In genomic region chr14:39085933-39086332, GRCh38 we compare ENCODE assay signal across 16 cellular contexts.
"Had no signal": no experiment of that assay in that cellular context is flagged by ENCODE, and none has a peak within 500 bp of the region (broad histone marks: within the 10 kb centered on the region; RNA-seq: fewer than 3 reads in every experiment).

No MANE protein-coding gene starts in this region.

- H3K27me3 ChIP-seq: ascending aorta, right atrium auricular region, transverse colon had no signal

- H3K4me3 ChIP-seq: ascending aorta, right atrium auricular region, skin epidermis, transverse colon had no signal

- H3K4me3 Mint-ChIP-seq: activated naive CD4-positive, alpha-beta T cell treated with anti-CD3 and anti-CD28 coated beads for 36 hours; activated naive CD8-positive, alpha-beta T cell treated with anti-CD3 and anti-CD28 coated beads, Interleukin-2, amount 50 U/mL, for 24 hours; nephron had no signal

- H3K9me3 Mint-ChIP-seq: activated naive CD4-positive, alpha-beta T cell treated with anti-CD3 and anti-CD28 coated beads for 36 hours; activated naive CD8-positive, alpha-beta T cell treated with anti-CD3 and anti-CD28 coated beads, Interleukin-2, amount 50 U/mL, for 24 hours; activated T-helper 2 cell treated with anti-CD3 and anti-CD28 coated beads, Interferon-gamma antibody, Interleukin-2, Interleukin-4, amounts not matched to agents 10 μg/mL and 5 μg/mL and 100 μg/mL, durations not matched to agents 14 hours and 24 hours and 36 hours; nephron had no signal

- H3K4me1 Mint-ChIP-seq: activated naive CD8-positive, alpha-beta T cell treated with anti-CD3 and anti-CD28 coated beads, Interleukin-2, amount 50 U/mL, for 24 hours; nephron had no signal

- ATAC-seq: activated naive CD8-positive, alpha-beta T cell treated with anti-CD3 and anti-CD28 coated beads, Interleukin-2, amount 50 U/mL, for 24 hours had no signal

- H3K27ac Mint-ChIP-seq: activated naive CD4-positive, alpha-beta T cell treated with anti-CD3 and anti-CD28 coated beads for 36 hours; activated naive CD8-positive, alpha-beta T cell treated with anti-CD3 and anti-CD28 coated beads, Interleukin-2, amount 50 U/mL, for 24 hours; activated T-helper 2 cell treated with anti-CD3 and anti-CD28 coated beads, Interferon-gamma antibody, Interleukin-2, Interleukin-4, amounts not matched to agents 10 μg/mL and 5 μg/mL and 100 μg/mL, durations not matched to agents 14 hours and 24 hours and 36 hours; nephron had no signal

- H3K4me1 ChIP-seq: ascending aorta, right atrium auricular region had no signal

- H3K9me3 ChIP-seq: ascending aorta, right atrium auricular region, transverse colon had no signal

- DNase-seq: activated CD4-positive, alpha-beta T cell treated with anti-CD3 and anti-CD28 coated beads, Interleukin-2, amount 50 U/mL, for 1 hour; activated CD4-positive, CD25-positive, alpha-beta regulatory T cell; activated naive CD4-positive, alpha-beta T cell treated with anti-CD3 and anti-CD28 coated beads for 36 hours; activated naive CD8-positive, alpha-beta T cell treated with anti-CD3 and anti-CD28 coated beads, Interleukin-2, amount 50 U/mL, for 24 hours; occipital lobe; stimulated activated CD4-positive, alpha-beta T cell treated with anti-CD3 and anti-CD28 coated beads, Interleukin-15, amount 100 ng/mL, for 24 hours; stimulated activated CD4-positive, alpha-beta T cell treated with anti-CD3 and anti-CD28 coated beads, Interleukin-4, amount 100 ng/mL, for 1 hour; stimulated activated naive CD4-positive, alpha-beta T cell; transverse colon had no signal

- H3K27me3 Mint-ChIP-seq: activated naive CD8-positive, alpha-beta T cell treated with anti-CD3 and anti-CD28 coated beads, Interleukin-2, amount 50 U/mL, for 24 hours had no signal

- H3K27ac ChIP-seq: ascending aorta, right atrium auricular region, skin epidermis, transverse colon had no signal

- FAIRE-seq: colon, endometrium had no signal
